ENCODE assay signal across 27 cellular contexts in genomic region chr7:80259-81236, GRCh38.
DNase-seq lines count a peak whose midpoint lies in the region; ATAC-seq, FAIRE-seq and TF ChIP-seq lines count a peak whose summit lies in the region.
"Had no signal": no experiment of that assay in that cellular context is flagged by ENCODE, and none has a peak within 500 bp of the region (broad histone marks: within the 10 kb centered on the region; RNA-seq: fewer than 3 reads in every experiment).

No MANE protein-coding gene starts in this region.

- H4K8ac ChIP-seq in neuronal stem cell (ENCODE audit: low read depth, low read length) = no peak overlapping the region

- H3K27ac ChIP-seq in right cardiac atrium (ENCODE audit: low read length) = no peak overlapping the region
- H3K27ac ChIP-seq in coronary artery = no peak overlapping the region
- no peak overlapping the region for H3K27ac ChIP-seq in neuronal stem cell (replicated peaks; ENCODE audit: low read length)
- H3K27ac ChIP-seq: C4-2B, foreskin keratinocyte, parathyroid adenoma, vagina had no signal

- ATAC-seq in right cardiac atrium = no peak
- ATAC-seq in Right ventricle myocardium inferior = no peak
- ATAC-seq in stimulated activated effector memory CD8-positive, alpha-beta T cell treated with anti-CD3 and anti-CD28 coated beads, Interleukin-12 subunit alpha, Interleukin-12 subunit beta, amount 100 ng/mL, for 72 hours = no peak
- ATAC-seq in SK-N-SH treated with all-trans-retinoic acid at 6 μM for 48 hours = no peak
- ATAC-seq: esophagus mucosa; foreskin keratinocyte; naive thymus-derived CD4-positive, alpha-beta T cell; WTC11 had no signal

- no peak for FAIRE-seq in D721Med (lab: Jason Lieb, UNC)

- peak overlapping the region; percentile 84 for H2BK12ac ChIP-seq in neuronal stem cell (ENCODE audit: low read length)

- no peak overlapping the region for H4K91ac ChIP-seq in neuronal stem cell (ENCODE audit: low read depth, low read length, poor library complexity)

- no peaks in the 10 kb centered on the region for H3K27me3 ChIP-seq in right cardiac atrium (ENCODE audit: control insufficient read depth, insufficient read depth)
- peaks cover 0 to 43% (median 0%) of the 10 kb centered on the region in 3 experiments for H3K27me3 ChIP-seq in neuronal stem cell (ENCODE audit: control insufficient read depth in 3 of 3, insufficient read depth in 3 of 3, low read depth in 1 of 3, low read length in 3 of 3)
- H3K27me3 ChIP-seq: MG63, vagina had no signal

- H3K9me3 ChIP-seq in right cardiac atrium (ENCODE audit: control insufficient read depth, low read length) (no peaks in the 10 kb centered on the region), neuronal stem cell (replicated peaks in 1 of 2; ENCODE audit: control insufficient read depth in 2 of 2, insufficient read depth in 1 of 2, low read depth in 1 of 2, low read length in 2 of 2) (no peaks in the 10 kb centered on the region)
- H3K9me3 ChIP-seq: MG63, vagina had no signal

- no peaks in the 10 kb centered on the region for H3K36me3 ChIP-seq in neuronal stem cell (replicated peaks in 1 of 2; ENCODE audit: control insufficient read depth in 2 of 2, insufficient read depth in 2 of 2, low read length in 2 of 2)
- H3K36me3 ChIP-seq: MG63, vagina had no signal

- H3K23ac ChIP-seq in neuronal stem cell (ENCODE audit: low read depth, low read length, poor library complexity) = no peak overlapping the region

- H3K4ac ChIP-seq in neuronal stem cell (ENCODE audit: low read length) = no peak overlapping the region

- DNase-seq in right cardiac atrium (peak in 2 of 3 donors; percentile 33), Right ventricle myocardium inferior (ENCODE audit: missing footprints) (no peak), coronary artery (ENCODE audit: low spot score) (peak; percentile 64), neuronal stem cell (ENCODE audit: low spot score) (no peak), C1 segment of cervical spinal cord (lab: John Stamatoyannopoulos, UW) (no peak), D721Med (ENCODE audit: insufficient read length, low spot score) (no peak)
- no peak for DNase-seq in stimulated activated effector memory CD8-positive, alpha-beta T cell treated with anti-CD3 and anti-CD28 coated beads, Interleukin-12 subunit alpha, Interleukin-12 subunit beta, amount 100 ng/mL, for 72 hours (ENCODE audit: low spot score in 2 of 2)
- DNase-seq: activated CD4-positive, alpha-beta T cell treated with anti-CD3 and anti-CD28 coated beads, Interleukin-2, amount 50 U/mL, for 1 hour; activated naive CD4-positive, alpha-beta T cell; effector memory CD4-positive, alpha-beta T cell; foreskin keratinocyte; MG63; NCI-H1417; NCI-H2081; NCI-H345; NCI-H774; SW 1271; T1000 had no signal

- H3K4me1 Mint-ChIP-seq in stimulated activated effector memory CD8-positive, alpha-beta T cell treated with anti-CD3 and anti-CD28 coated beads, Interleukin-12 subunit alpha, Interleukin-12 subunit beta, amount 100 ng/mL, for 72 hours = no peaks in the 10 kb centered on the region

- H3K9me3 Mint-ChIP-seq in stimulated activated effector memory CD8-positive, alpha-beta T cell treated with anti-CD3 and anti-CD28 coated beads, Interleukin-12 subunit alpha, Interleukin-12 subunit beta, amount 100 ng/mL, for 72 hours = no peaks in the 10 kb centered on the region
- H3K9me3 Mint-ChIP-seq: mesothelial cell of epicardium, WTC11 had no signal

- no peak overlapping the region for H3K4me2 ChIP-seq in neuronal stem cell (ENCODE audit: insufficient read depth, low read length, poor library complexity, severe bottlenecking)

- no peak overlapping the region for H3K9ac ChIP-seq in neuronal stem cell (ENCODE audit: low read depth, low read length, poor library complexity)
- H3K9ac ChIP-seq: parathyroid adenoma had no signal

- intact Hi-C loops in right cardiac atrium (cut with DNase I) (no loop called here), Right ventricle myocardium inferior (cut with DNase I) (no loop called here)

- H3K36me3 Mint-ChIP-seq in stimulated activated effector memory CD8-positive, alpha-beta T cell treated with anti-CD3 and anti-CD28 coated beads, Interleukin-12 subunit alpha, Interleukin-12 subunit beta, amount 100 ng/mL, for 72 hours = no peaks in the 10 kb centered on the region
- H3K36me3 Mint-ChIP-seq: brain; mesothelial cell of epicardium; naive thymus-derived CD4-positive, alpha-beta T cell; WTC11 had no signal

- peaks cover 6% of the 10 kb centered on the region for H3K79me1 ChIP-seq in neuronal stem cell (ENCODE audit: low read depth, low read length)

- WGBS in right cardiac atrium = 86% methylated on average over 35 of the region's 35 CpGs
- no CpG with 5 or more reads among the region's 35 CpGs for WGBS in neuronal stem cell (ENCODE audit: extremely low coverage in 2 of 2, insufficient read length in 2 of 2, insufficient replicate concordance in 1 of 2), 2 donors

- H3K4me3 Mint-ChIP-seq in stimulated activated effector memory CD8-positive, alpha-beta T cell treated with anti-CD3 and anti-CD28 coated beads, Interleukin-12 subunit alpha, Interleukin-12 subunit beta, amount 100 ng/mL, for 72 hours = no peak overlapping the region
- H3K4me3 Mint-ChIP-seq: mesothelial cell of epicardium; naive thymus-derived CD4-positive, alpha-beta T cell; WTC11 had no signal

- no peak overlapping the region for H2BK120ac ChIP-seq in neuronal stem cell (ENCODE audit: low read depth, low read length)

- H3K14ac ChIP-seq in neuronal stem cell (ENCODE audit: low read length) = no peak overlapping the region

- H2AK5ac ChIP-seq in neuronal stem cell (ENCODE audit: low read depth, low read length) = peak overlapping the region; percentile 27

- TF ChIP-seq CTCF in coronary artery (IDR thresholded peaks at IDR 0.05) (no peak), D721Med (IDR thresholded peaks at IDR 0.05; ENCODE audit: insufficient read depth, missing control alignments) (no peak)

- H3K18ac ChIP-seq in neuronal stem cell (ENCODE audit: low read length) = peak overlapping the region; percentile 5

- no peak overlapping the region for H3K27ac Mint-ChIP-seq in stimulated activated effector memory CD8-positive, alpha-beta T cell treated with anti-CD3 and anti-CD28 coated beads, Interleukin-12 subunit alpha, Interleukin-12 subunit beta, amount 100 ng/mL, for 72 hours
- H3K27ac Mint-ChIP-seq: mesothelial cell of epicardium; naive thymus-derived CD4-positive, alpha-beta T cell; WTC11 had no signal

- H2AFZ ChIP-seq in neuronal stem cell (ENCODE audit: low read length) = no peak overlapping the region
- H2AFZ ChIP-seq: parathyroid adenoma had no signal

- no peaks in the 10 kb centered on the region for H3K4me1 ChIP-seq in right cardiac atrium (ENCODE audit: control insufficient read depth, insufficient read depth, low read length)
- peaks cover 3 to 13% of the 10 kb centered on the region in 2 donors for H3K4me1 ChIP-seq in neuronal stem cell (ENCODE audit: control insufficient read depth in 2 of 2, insufficient read depth in 1 of 2, low read depth in 1 of 2, low read length in 2 of 2)
- H3K4me1 ChIP-seq: foreskin keratinocyte, parathyroid adenoma had no signal

- H2BK5ac ChIP-seq in neuronal stem cell (ENCODE audit: low read length) = peak overlapping the region; percentile 1

- no peak overlapping the region for H2BK15ac ChIP-seq in neuronal stem cell (ENCODE audit: low read length)

- H3K4me3 ChIP-seq in right cardiac atrium (ENCODE audit: low read length) (no peak overlapping the region), coronary artery (no peak overlapping the region), neuronal stem cell (ENCODE audit: low read length in 2 of 2) (peak overlapping the region in 1 of 2 donors; percentile 24)
- H3K4me3 ChIP-seq: MG63, vagina had no signal

TF ChIP-seq in SK-N-SH treated with all-trans-retinoic acid at 6 μM for 48 hours, 23 proteins besides CTCF, POLR2A, EP300 and RAD21 (continues in another document):
- TF ChIP-seq OSR1 (CRISPR knock-in tag; IDR thresholded peaks at IDR 0.05) (no peak), ZNF70 (CRISPR knock-in tag; IDR thresholded peaks at IDR 0.05) (no peak), ZNF565 (CRISPR knock-in tag; conservative IDR thresholded peaks at IDR 0.05; ENCODE audit: low read depth) (no peak), ISL1 (CRISPR knock-in tag; IDR thresholded peaks at IDR 0.05) (no peak), CSDC2 (CRISPR knock-in tag; IDR thresholded peaks at IDR 0.05) (no peak), GLIS3 (CRISPR knock-in tag; IDR thresholded peaks at IDR 0.05) (no peak), ZC3H10 (CRISPR knock-in tag; IDR thresholded peaks at IDR 0.05) (no peak), ZNF8 (CRISPR knock-in tag; IDR thresholded peaks at IDR 0.05) (no peak), BACH2 (CRISPR knock-in tag; IDR thresholded peaks at IDR 0.05; ENCODE audit: borderline replicate concordance) (no peak), ZFP30 (CRISPR knock-in tag; IDR thresholded peaks at IDR 0.05) (no peak), PATZ1 (CRISPR knock-in tag; IDR thresholded peaks at IDR 0.05; ENCODE audit: borderline replicate concordance) (no peak)
- TF ChIP-seq, protein P1, sequence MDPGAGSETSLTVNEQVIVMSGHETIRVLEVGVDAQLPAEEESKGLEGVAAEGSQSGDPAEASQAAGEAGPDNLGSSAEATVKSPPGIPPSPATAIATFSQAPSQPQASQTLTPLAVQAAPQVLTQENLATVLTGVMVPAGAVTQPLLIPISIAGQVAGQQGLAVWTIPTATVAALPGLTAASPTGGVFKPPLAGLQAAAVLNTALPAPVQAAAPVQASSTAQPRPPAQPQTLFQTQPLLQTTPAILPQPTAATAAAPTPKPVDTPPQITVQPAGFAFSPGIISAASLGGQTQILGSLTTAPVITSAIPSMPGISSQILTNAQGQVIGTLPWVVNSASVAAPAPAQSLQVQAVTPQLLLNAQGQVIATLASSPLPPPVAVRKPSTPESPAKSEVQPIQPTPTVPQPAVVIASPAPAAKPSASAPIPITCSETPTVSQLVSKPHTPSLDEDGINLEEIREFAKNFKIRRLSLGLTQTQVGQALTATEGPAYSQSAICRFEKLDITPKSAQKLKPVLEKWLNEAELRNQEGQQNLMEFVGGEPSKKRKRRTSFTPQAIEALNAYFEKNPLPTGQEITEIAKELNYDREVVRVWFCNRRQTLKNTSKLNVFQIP (CRISPR knock-in tag; IDR thresholded peaks at IDR 0.05; ENCODE audit: borderline replicate concordance, low read depth) = no peak

Comparison
In these comparisons a context has a peak if more than half of its experiments do, and no peak if none do; other contexts are left out.
1. DNase-seq: peak in right cardiac atrium (2 of 3) and coronary artery (single experiment); none in Right ventricle myocardium inferior (single experiment), neuronal stem cell (single experiment), stimulated activated effector memory CD8-positive, alpha-beta T cell treated with anti-CD3 and anti-CD28 coated beads, Interleukin-12 subunit alpha, Interleukin-12 subunit beta, amount 100 ng/mL, for 72 hours (0 of 2), C1 segment of cervical spinal cord (0 of 14) and D721Med (single experiment).